Comparison of ENCODE assay signal across 16 cellular contexts in the genomic region with DNA sequence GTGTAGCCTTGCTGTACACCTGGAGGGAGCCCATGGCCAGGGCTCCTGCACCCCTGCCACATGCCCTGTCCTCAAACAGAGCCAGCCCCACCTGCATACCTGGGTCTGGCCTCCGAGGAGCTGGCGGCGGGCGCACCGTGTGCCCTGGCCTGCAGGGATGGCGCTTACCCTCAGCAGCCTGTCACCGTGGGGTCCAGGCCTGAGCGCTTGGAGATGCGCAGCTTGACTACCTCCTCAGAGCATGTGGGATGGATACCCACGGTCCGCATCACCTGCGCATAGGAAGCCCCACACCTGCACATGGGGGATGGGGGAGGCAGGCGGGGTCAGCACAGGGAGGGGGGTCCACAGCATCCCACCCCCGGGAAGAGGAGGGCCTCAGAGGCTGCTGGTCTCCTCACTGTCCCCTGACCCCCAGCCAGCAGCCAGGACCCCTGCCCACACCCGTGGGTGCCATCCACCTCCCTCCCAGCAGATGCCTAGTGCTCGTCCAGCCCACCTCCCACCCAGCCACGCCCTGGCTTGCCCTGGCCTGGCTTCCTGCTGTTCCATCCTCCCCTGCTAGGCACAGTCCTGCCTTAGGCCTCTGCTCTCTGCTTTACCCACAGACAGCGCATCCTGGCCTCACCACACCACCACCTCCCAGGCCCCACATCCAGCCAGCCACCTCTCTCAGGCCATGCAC. TPM values are rescaled to one million over a fixed set of nuclear protein-coding genes. Genes with fewer than 3 reads are reported as not detected.
DNase-seq lines count a peak whose midpoint lies in the region; ATAC-seq and TF ChIP-seq lines count a peak whose summit lies in the region.
"Had no signal": no experiment of that assay in that cellular context is flagged by ENCODE, and none has a peak within 500 bp of the region (broad histone marks: within the 10 kb centered on the region; RNA-seq: fewer than 3 reads in every experiment).

No MANE protein-coding gene starts in this region.

- H3K36me3 ChIP-seq in RWPE2 (ENCODE audit: low read depth) (peaks cover 6% of the 10 kb centered on the region; the same call in 1 of the 2 replicates), suprapubic skin (no peaks in the 10 kb centered on the region)
- H3K36me3 ChIP-seq: neural progenitor cell had no signal

- no peak overlapping the region for H3K4me3 ChIP-seq in RWPE2 (ENCODE audit: severe bottlenecking)
- no peak overlapping the region for H3K4me3 ChIP-seq in suprapubic skin
- H3K4me3 ChIP-seq: heart left ventricle, neural progenitor cell, smooth muscle cell had no signal

- DNase-seq in activated gamma-delta T cell treated with Interleukin-2 at 50 U/mL for 16 hours = peak; percentile 3
- DNase-seq in activated gamma-delta T cell (lab: John Stamatoyannopoulos, UW) = no peak
- DNase-seq in RWPE2 (ENCODE audit: low spot score) = peak; percentile 56
- DNase-seq in islet precursor cell = peak; percentile 49
- peak; percentile 61 to 70 for DNase-seq in suprapubic skin (ENCODE audit: low spot score in 2 of 2)
- DNase-seq in Ammon's horn (ENCODE audit: low spot score) = no peak
- no peak for DNase-seq in DMS114 treated with DMSO at 0.1 percent for 48 hours (lab: John Stamatoyannopoulos, UW; ENCODE audit: unreplicated experiment)
- DNase-seq in AG08395 (ENCODE audit: low spot score) = no peak
- DNase-seq: activated CD4-positive, alpha-beta T cell treated with anti-CD3 and anti-CD28 coated beads, Interleukin-2, amount 50 U/mL, for 4 hours; NCI-H187 treated with DMSO at 0.1 percent for 48 hours; NCI-H526 treated with DMSO at 0.1 percent for 48 hours; T-helper 9 cell had no signal

- H3K27me3 ChIP-seq in RWPE2 (ENCODE audit: insufficient read depth, poor library complexity, severe bottlenecking) (no peaks in the 10 kb centered on the region), suprapubic skin (no peaks in the 10 kb centered on the region)
- H3K27me3 ChIP-seq: heart left ventricle had no signal

- TF ChIP-seq CTCF in RWPE2 (IDR thresholded peaks at IDR 0.05; ENCODE audit: poor library complexity, severe bottlenecking) (no peak), suprapubic skin (IDR thresholded peaks at IDR 0.05) (no peak)

- peak overlapping the region; percentile 98 for H3K27ac ChIP-seq in RWPE2 (ENCODE audit: poor library complexity, severe bottlenecking)
- no peak overlapping the region for H3K27ac ChIP-seq in suprapubic skin
- H3K27ac ChIP-seq: heart left ventricle, neural progenitor cell had no signal

- no peak for TF ChIP-seq EP300 in suprapubic skin (IDR thresholded peaks at IDR 0.05)

- TF ChIP-seq POLR2A in suprapubic skin (IDR thresholded peaks at IDR 0.05) = no peak

- 92% methylated on average over 10 of the region's 18 CpGs for WGBS in suprapubic skin

- peaks cover 39% of the 10 kb centered on the region for H3K4me1 ChIP-seq in RWPE2 (ENCODE audit: insufficient read depth, poor library complexity, severe bottlenecking)
- H3K4me1 ChIP-seq in suprapubic skin = peaks cover 55% of the 10 kb centered on the region

- ATAC-seq in RWPE2 (ENCODE audit: low read depth) = no peak
- ATAC-seq: HCT116, heart left ventricle had no signal

- H3K9me3 ChIP-seq in RWPE2 (ENCODE audit: severe bottlenecking) = no peaks in the 10 kb centered on the region
- no peaks in the 10 kb centered on the region for H3K9me3 ChIP-seq in suprapubic skin
- H3K9me3 ChIP-seq: heart left ventricle had no signal

RNA-seq across cellular contexts. Expression of a gene that starts 22.4 kb away (rescaled TPM):
- 10 to 100 TPM in 3 of 4 donors, 1 to 10 TPM in 1; 6.3 to 14.6 (median 10.9) TPM for total RNA-seq in suprapubic skin

RNA-seq across cellular contexts. Expression of a gene that starts 22.4 kb away (rescaled TPM):
- 10 to 100 TPM; 21.8 to 46.2 (median 32.4) TPM for total RNA-seq in suprapubic skin

Comparison
In these comparisons a context has a peak if more than half of its experiments do, and no peak if none do; other contexts are left out.
1. DNase-seq: peak in activated gamma-delta T cell treated with Interleukin-2 at 50 U/mL for 16 hours (single experiment), RWPE2 (single experiment), islet precursor cell (single experiment) and suprapubic skin (2 of 2); none in activated gamma-delta T cell (single experiment), Ammon's horn (single experiment), DMS114 treated with DMSO at 0.1 percent for 48 hours (single experiment) and AG08395 (single experiment).